In genomic region chr11:95256204-95256819, GRCh38 we compare ENCODE assay signal across 10 cellular contexts. TPM values are rescaled to one million over a fixed set of nuclear protein-coding genes. Genes with fewer than 3 reads are reported as not detected.
DNase-seq lines count a peak whose midpoint lies in the region; ATAC-seq, FAIRE-seq and TF ChIP-seq lines count a peak whose summit lies in the region.
"Had no signal": no experiment of that assay in that cellular context is flagged by ENCODE, and none has a peak within 500 bp of the region (broad histone marks: within the 10 kb centered on the region; RNA-seq: fewer than 3 reads in every experiment).

No MANE protein-coding gene starts in this region.

- H3K56ac ChIP-seq in H1 (replicated peaks; ENCODE audit: insufficient read length, low read depth, low read length) = no peak overlapping the region

- H3K79me1 ChIP-seq in H1 (ENCODE audit: low read depth, low read length) = no peaks in the 10 kb centered on the region

- peak overlapping the region; percentile 78 for H2BK120ac ChIP-seq in H1 (replicated peaks; ENCODE audit: low read depth, low read length)

- no peak overlapping the region; the same call in 1 of the 2 replicates for H2AFZ ChIP-seq in H1 (ENCODE audit: low read length)

- peak overlapping the region; percentile 39; the same call in 1 of the 2 replicates for H2BK12ac ChIP-seq in H1 (ENCODE audit: low read depth, low read length)

- TF ChIP-seq EP300 in H1 (IDR thresholded peaks at IDR 0.05; ENCODE audit: borderline replicate concordance in 1 of 2, low read depth in 2 of 2, low read length in 2 of 2) = no peak

- peak overlapping the region; percentile 17 to 98 (median 97) for H3K27ac Mint-ChIP-seq in nephron

- H3K9me3 Mint-ChIP-seq in nephron = no peaks in the 10 kb centered on the region

- no peak for ATAC-seq in GM21737 (IDR thresholded peaks at IDR 0.05; ENCODE audit: unreplicated experiment)

- H3K23ac ChIP-seq in H1 (ENCODE audit: insufficient read length) = no peak overlapping the region

- POLR2A ChIA-PET in H1 (lab: Charles Lee; ENCODE audit: partially characterized antibody) = interaction anchor here (1.0 kb wide), 1 partner anchor 11 kb away, joined by 5 read pairs; no protein-coding TSS in a partner anchor

- no peak overlapping the region for H2AK5ac ChIP-seq in H1 (ENCODE audit: low read depth, low read length)

- peak overlapping the region; percentile 45 for H4K91ac ChIP-seq in H1 (replicated peaks; ENCODE audit: insufficient read length, low read length)

- TF ChIP-seq RAD21 in H1 (IDR thresholded peaks at IDR 0.05 in 1 of 2, conservative IDR thresholded peaks at IDR 0.05 in 1 of 2; ENCODE audit: low read depth in 2 of 2, low read length in 2 of 2) = no peak

- TF ChIP-seq CTCF in H1 (IDR thresholded peaks at IDR 0.05; ENCODE audit: control extremely low read depth in 1 of 3, insufficient read depth in 1 of 3, low read depth in 1 of 3, low read length in 3 of 3) (no peak), nephron (IDR thresholded peaks at IDR 0.05; ENCODE audit: unreplicated experiment in 3 of 3) (no peak), vagina (IDR thresholded peaks at IDR 0.05) (no peak)

- H3K36me3 Mint-ChIP-seq in nephron (ENCODE audit: low read depth) = no peaks in the 10 kb centered on the region

- H2BK5ac ChIP-seq in H1 (ENCODE audit: low read depth, low read length) = peak overlapping the region; percentile 21; the same call in 1 of the 2 replicates

- FAIRE-seq in GM12892 (lab: Jason Lieb, UNC) (peak; percentile 93), H1 (lab: Jason Lieb, UNC) (peak; percentile 28)
- FAIRE-seq: endothelial cell of umbilical vein had no signal

- H3K4me1 ChIP-seq in H1 (replicated peaks in 1 of 4; ENCODE audit: control insufficient read depth in 3 of 4, insufficient read depth in 4 of 4, low read length in 3 of 4) (peaks cover 15 to 36% (median 25%) of the 10 kb centered on the region in 4 experiments), vagina (peaks cover 16% of the 10 kb centered on the region)

- no peaks in the 10 kb centered on the region for H4K20me1 ChIP-seq in H1 (replicated peaks in 1 of 2; ENCODE audit: control insufficient read depth in 1 of 2, insufficient read depth in 2 of 2, low read length in 2 of 2)

- no peak for TF ChIP-seq POLR2A in GM12892 (IDR thresholded peaks at IDR 0.05; ENCODE audit: low read depth, low read length)
- TF ChIP-seq POLR2A in H1 (IDR thresholded peaks at IDR 0.05; ENCODE audit: control extremely low read depth in 1 of 2, low read depth in 2 of 2, low read length in 2 of 2) = no peak
- TF ChIP-seq POLR2A in vagina (IDR thresholded peaks at IDR 0.05) = no peak

- H3K36me3 ChIP-seq in H1 (ENCODE audit: control insufficient read depth in 2 of 4, insufficient read depth in 4 of 4, low read length in 3 of 4) (no peaks in the 10 kb centered on the region), vagina (no peaks in the 10 kb centered on the region)

- CTCF ChIA-PET in H1 (lab: Charles Lee; ENCODE audit: partially characterized antibody) = interaction anchor here (1.1 to 1.6 kb wide), 3 partner anchors 8 to 105 kb away, joined by 3 to 4 read pairs (median 3); no protein-coding TSS in a partner anchor

- no peak overlapping the region for H4K5ac ChIP-seq in H1 (ENCODE audit: insufficient read length, low read depth, low read length)

- H3K14ac ChIP-seq in H1 (ENCODE audit: insufficient read length) = no peak overlapping the region

- H3K27ac ChIP-seq in H1 (ENCODE audit: low read depth, low read length) = no peak overlapping the region
- H3K27ac ChIP-seq in vagina = no peak overlapping the region

- H2BK15ac ChIP-seq in H1 (ENCODE audit: low read length) = no peak overlapping the region

- H3K27me3 ChIP-seq in H1 (replicated peaks in 1 of 4; ENCODE audit: control insufficient read depth in 3 of 4, extremely low read depth in 1 of 4, insufficient read depth in 3 of 4, low read length in 3 of 4) (no peaks in the 10 kb centered on the region), vagina (no peaks in the 10 kb centered on the region)

- no peaks in the 10 kb centered on the region for H3K79me2 ChIP-seq in H1 (ENCODE audit: control insufficient read depth in 1 of 2, insufficient read depth in 2 of 2, low read length in 2 of 2)

- intact Hi-C loops in vagina (cut with DNase I) = no loop called here

- H3K27me3 Mint-ChIP-seq in nephron (ENCODE audit: low read depth) = no peaks in the 10 kb centered on the region

- peak overlapping the region in 1 of 4 experiments; percentile 9; a peak in 1 of 8 replicates for H3K4me3 ChIP-seq in H1 (ENCODE audit: extremely low read depth in 1 of 4, insufficient read depth in 2 of 4, low read depth in 3 of 4, low read length in 4 of 4)
- no peak overlapping the region for H3K4me3 ChIP-seq in vagina

- H4K8ac ChIP-seq in H1 (ENCODE audit: extremely low read depth, insufficient read depth, low read length) = no peak overlapping the region

- WGBS in H1 (ENCODE audit: extremely low coverage in 1 of 2, insufficient coverage in 1 of 2, insufficient read length in 1 of 2, insufficient replicate concordance in 2 of 2, low coverage in 1 of 2, low lambda C conversion rate in 2 of 2, missing lambda C conversion rate in 1 of 2), 2 experiments = 90% methylated on average over 9 of the region's 9 CpGs; no CpG with 5 or more reads in 1 of the 2 experiments

- H3K4me2 ChIP-seq in H1 (ENCODE audit: insufficient read depth in 1 of 2, low read depth in 2 of 2, low read length in 2 of 2) = peak overlapping the region; percentile 36 to 79; a peak in 3 of 4 replicates

- H3K9ac ChIP-seq in H1 (replicated peaks in 1 of 4; ENCODE audit: extremely low read depth in 1 of 4, low read depth in 3 of 4, low read length in 3 of 4) = no peak overlapping the region

- no peaks in the 10 kb centered on the region; the same call in 1 of the 2 replicates for H3K23me2 ChIP-seq in H1 (ENCODE audit: low read depth, low read length)

- peak overlapping the region; percentile 66; the same call in 1 of the 2 replicates for H3K18ac ChIP-seq in H1 (ENCODE audit: extremely low read depth, low read length)

- peaks cover 62% of the 10 kb centered on the region for H3K4me1 Mint-ChIP-seq in nephron

- peak overlapping the region; percentile 22 for H3K4ac ChIP-seq in H1 (replicated peaks; ENCODE audit: insufficient read length, low read depth, low read length)

- DNase-seq in GM12892 (ENCODE audit: insufficient read length) = no peak
- peak; percentile 98 for DNase-seq in NOMO-1 treated with DMSO at 0.1 percent for 48 hours (lab: John Stamatoyannopoulos, UW; ENCODE audit: unreplicated experiment)
- DNase-seq in H1 (ENCODE audit: low read depth in 1 of 2, low spot score in 2 of 2) = no peak
- no peak for DNase-seq in vagina (ENCODE audit: extremely low spot score in 2 of 2)
- no peak for DNase-seq in activated CD8-positive, alpha-beta memory T cell treated with anti-CD3 and anti-CD28 coated beads, Interleukin-2, amount 50 U/mL, for 4 hours
- no peak for DNase-seq in NCI-H2107 treated with DMSO at 0.1 percent for 48 hours (lab: John Stamatoyannopoulos, UW; ENCODE audit: unreplicated experiment)
- DNase-seq: activated T-cell treated with anti-CD3 and anti-CD28 coated beads, Interleukin-2, amount 50 U/mL, for 1 hour had no signal

- H3K9me3 ChIP-seq in H1 (ENCODE audit: insufficient read depth in 2 of 2, low read depth in 1 of 2, low read length in 1 of 2) (no peaks in the 10 kb centered on the region), vagina (no peaks in the 10 kb centered on the region)

- H2BK20ac ChIP-seq in H1 (ENCODE audit: low read length) = 0 out of 2 replicates have a peak overlapping the region, but pooled peaks have one; percentile 26

- no peak overlapping the region for H3K4me3 Mint-ChIP-seq in nephron

TF ChIP-seq in H1, 55 proteins besides CTCF, POLR2A, EP300 and RAD21 (continues in another document):
- no peak for TF ChIP-seq CHD2 (IDR thresholded peaks at IDR 0.05; ENCODE audit: low read length)
- no peak for TF ChIP-seq KDM4A (IDR thresholded peaks at IDR 0.05; ENCODE audit: low read depth, low read length, severe bottlenecking)
- TF ChIP-seq, protein P1, sequence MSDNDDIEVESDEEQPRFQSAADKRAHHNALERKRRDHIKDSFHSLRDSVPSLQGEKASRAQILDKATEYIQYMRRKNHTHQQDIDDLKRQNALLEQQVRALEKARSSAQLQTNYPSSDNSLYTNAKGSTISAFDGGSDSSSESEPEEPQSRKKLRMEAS (IDR thresholded peaks at IDR 0.05) = no peak
- no peak for TF ChIP-seq NRF1 (IDR thresholded peaks at IDR 0.05; ENCODE audit: low read depth, low read length)

RNA-seq across cellular contexts. Expression of gene SESN3, which starts 25.3 kb away (rescaled TPM):
- 2.6 TPM for polyA plus RNA-seq in GM12892 (2012; ENCODE audit: missing spikeins)
- total RNA-seq in H1 (2021; fragmentation: NEBNext Ultra II Directional; extraction: Animal tissue kit (Norgen Biotek cat#: 25700)) = 29.8 and 31.1 TPM in 2 replicates
- polyA plus RNA-seq in H1 (2011; rRNA removed) = 6.9 and 10.2 TPM in 2 replicates
- polyA plus RNA-seq in H1 (2011; cell fraction: cytosol; rRNA removed) = 12.1 TPM
- polyA plus RNA-seq in H1 (2011; cell fraction: nucleus; rRNA removed) = 5.9 TPM
- polyA plus RNA-seq in H1 (2012, experiment 1 of 2) = 4.8 to 9.8 TPM (median 6.0 TPM) in 4 replicates
- 0.63 TPM for polyA plus RNA-seq in H1 (2012, experiment 2 of 2)
- polyA plus RNA-seq in H1 (2013, experiment 1 of 2) = 5.9 TPM
- 5.3 TPM for polyA plus RNA-seq in H1 (2013, experiment 2 of 2)
- polyA minus RNA-seq in H1 (2011; rRNA and poly(A)+ RNA removed) = 54.6 and 58.0 TPM in 2 replicates
- 32.7 TPM for polyA minus RNA-seq in H1 (2011; cell fraction: cytosol; rRNA and poly(A)+ RNA removed)
- polyA minus RNA-seq in H1 (2011; cell fraction: nucleus; rRNA and poly(A)+ RNA removed) = 59.5 TPM
- total RNA-seq in vagina = 28.2 TPM
